ENCODE assay signal across 17 cellular contexts in genomic region chr5:3122216-3122615, GRCh38.
DNase-seq lines count a peak whose midpoint lies in the region; ATAC-seq and TF ChIP-seq lines count a peak whose summit lies in the region.
"Had no signal": no experiment of that assay in that cellular context is flagged by ENCODE, and none has a peak within 500 bp of the region (broad histone marks: within the 10 kb centered on the region; RNA-seq: fewer than 3 reads in every experiment).

No MANE protein-coding gene starts in this region.

- no peaks in the 10 kb centered on the region for H3K36me3 ChIP-seq in endodermal cell (ENCODE audit: control insufficient read depth, insufficient read depth, low read length)
- H3K36me3 ChIP-seq in smooth muscle cell (ENCODE audit: low read depth), result no peaks in the 10 kb centered on the region
- H3K36me3 ChIP-seq: HAP-1 had no signal

- DNase-seq in LNCaP clone FGC (ENCODE audit: low read depth), result peak; percentile 13
- no peak for DNase-seq in endodermal cell
- no peak for DNase-seq in smooth muscle cell (lab: John Stamatoyannopoulos, UW; ENCODE audit: unreplicated experiment)
- no peak for DNase-seq in NCI-H1092 (lab: John Stamatoyannopoulos, UW)
- DNase-seq in 8988T, result no peak
- DNase-seq: Caco-2; CD4-positive, CD25-positive, alpha-beta regulatory T cell; NCI-H146; NCI-H2081; NCI-H510A had no signal

- H3K27ac Mint-ChIP-seq in endodermal cell (peak overlapping the region; percentile 20), nephron (no peak overlapping the region)
- H3K27ac Mint-ChIP-seq: B cell; CD4-positive, CD25-positive, alpha-beta regulatory T cell had no signal

- H3K9me3 Mint-ChIP-seq in endodermal cell (no peaks in the 10 kb centered on the region), nephron (no peaks in the 10 kb centered on the region)

- TF ChIP-seq CTCF in LNCaP clone FGC (IDR thresholded peaks at IDR 0.05; ENCODE audit: control insufficient read depth, extremely low read depth, insufficient read depth), result no peak
- no peak for TF ChIP-seq CTCF in endodermal cell (conservative IDR thresholded peaks at IDR 0.05)
- no peak for TF ChIP-seq CTCF in nephron (IDR thresholded peaks at IDR 0.05; ENCODE audit: unreplicated experiment in 3 of 3)
- TF ChIP-seq CTCF in smooth muscle cell (IDR thresholded peaks at IDR 0.05; ENCODE audit: borderline replicate concordance, insufficient read depth, poor library complexity, severe bottlenecking), result no peak

- H3K9ac ChIP-seq in endodermal cell (ENCODE audit: extremely low read depth, low read length, poor library complexity, severe bottlenecking) (no peak overlapping the region), smooth muscle cell (ENCODE audit: low read depth) (no peak overlapping the region)

- H3K27ac ChIP-seq in endodermal cell (ENCODE audit: low read depth, low read length) (no peak overlapping the region), smooth muscle cell (ENCODE audit: low read depth) (no peak overlapping the region)
- H3K27ac ChIP-seq: HL-60 had no signal

- H3K4me1 Mint-ChIP-seq in endodermal cell, result peaks cover 87% of the 10 kb centered on the region
- H3K4me1 Mint-ChIP-seq in nephron, result peaks cover 37% of the 10 kb centered on the region
- H3K4me1 Mint-ChIP-seq: B cell; CD4-positive, CD25-positive, alpha-beta regulatory T cell had no signal

- no peaks in the 10 kb centered on the region for H3K27me3 ChIP-seq in endodermal cell (ENCODE audit: control insufficient read depth, insufficient read depth, low read length, poor library complexity, severe bottlenecking)
- peaks cover 69% of the 10 kb centered on the region for H3K27me3 ChIP-seq in smooth muscle cell (ENCODE audit: low read depth)

- H4K20me1 ChIP-seq in smooth muscle cell (ENCODE audit: low read depth), result no peaks in the 10 kb centered on the region

- no peaks in the 10 kb centered on the region for H3F3A ChIP-seq in smooth muscle cell (ENCODE audit: low read depth)

- H3K9me3 ChIP-seq in endodermal cell (ENCODE audit: control insufficient read depth, low read length) (no peaks in the 10 kb centered on the region), smooth muscle cell (replicated peaks; ENCODE audit: low read depth) (no peaks in the 10 kb centered on the region)
- H3K9me3 ChIP-seq: Caco-2, HAP-1 had no signal

- H3K4me3 Mint-ChIP-seq in endodermal cell (peak overlapping the region; percentile 13), nephron (peak overlapping the region in 2 of 3 experiments; percentile 53)
- H3K4me3 Mint-ChIP-seq: B cell; CD4-positive, CD25-positive, alpha-beta regulatory T cell had no signal

- no CpG with 5 or more reads among the region's 3 CpGs for WGBS in endodermal cell (ENCODE audit: insufficient coverage in 1 of 2, insufficient read length in 1 of 2), 2 experiments
- WGBS in smooth muscle cell (ENCODE audit: low lambda C conversion rate), result 42% methylated on average over 3 of the region's 3 CpGs

- no peaks in the 10 kb centered on the region for H3K36me3 Mint-ChIP-seq in endodermal cell (ENCODE audit: low read depth)
- H3K36me3 Mint-ChIP-seq in nephron (ENCODE audit: low read depth), result no peaks in the 10 kb centered on the region
- H3K36me3 Mint-ChIP-seq: CD4-positive, CD25-positive, alpha-beta regulatory T cell had no signal

- peak overlapping the region; percentile 68 for H2AFZ ChIP-seq in smooth muscle cell (ENCODE audit: low read depth)

- H3K4me2 ChIP-seq in smooth muscle cell, result peak overlapping the region; percentile 47

- H3K4me1 ChIP-seq in endodermal cell (ENCODE audit: control insufficient read depth, insufficient read depth, low read length), result peaks cover 43% of the 10 kb centered on the region
- peaks cover 47% of the 10 kb centered on the region for H3K4me1 ChIP-seq in smooth muscle cell (ENCODE audit: low read depth)
- H3K4me1 ChIP-seq: Caco-2 had no signal

- ATAC-seq in HG02885 (IDR thresholded peaks at IDR 0.05; ENCODE audit: poor library complexity, unreplicated experiment), result no peak
- ATAC-seq: K562, Panc1 had no signal

- H3K4me3 ChIP-seq in LNCaP clone FGC (ENCODE audit: low read depth, low read length) (no peak overlapping the region), endodermal cell (ENCODE audit: low read length) (no peak overlapping the region), smooth muscle cell (no peak overlapping the region)
- H3K4me3 ChIP-seq: HAP-1, K562 had no signal

- peaks cover 75% of the 10 kb centered on the region for H3K27me3 Mint-ChIP-seq in endodermal cell (ENCODE audit: insufficient read depth)
- H3K27me3 Mint-ChIP-seq in nephron (ENCODE audit: low read depth), result peaks cover 76% of the 10 kb centered on the region

- no peaks in the 10 kb centered on the region for H3K79me2 ChIP-seq in smooth muscle cell (ENCODE audit: low read depth)
